ENCODE assay signal across 14 cellular contexts in genomic region chr6:39610229-39610628, GRCh38.
DNase-seq lines count a peak whose midpoint lies in the region; ATAC-seq and TF ChIP-seq lines count a peak whose summit lies in the region.
"Had no signal": no experiment of that assay in that cellular context is flagged by ENCODE, and none has a peak within 500 bp of the region (broad histone marks: within the 10 kb centered on the region; RNA-seq: fewer than 3 reads in every experiment).

No MANE protein-coding gene starts in this region.

- H3K36me3 ChIP-seq in SK-N-MC (ENCODE audit: insufficient read depth, low read length): no peaks in the 10 kb centered on the region
- H3K36me3 ChIP-seq: ascending aorta had no signal

- H3K4me3 ChIP-seq in SK-N-MC: peak overlapping the region; percentile 20; the same call in 1 of the 2 replicates
- H3K4me3 ChIP-seq: ascending aorta had no signal

- DNase-seq in Ammon's horn (ENCODE audit: low spot score) (peak; percentile 29), SK-N-MC (ENCODE audit: low read depth, low spot score) (no peak), foreskin melanocyte (peak; percentile 40), left lobe of liver (ENCODE audit: low spot score) (no peak), NCI-H226 (no peak)
- DNase-seq in activated T-cell treated with anti-CD3 and anti-CD28 coated beads, Interleukin-2, amount 50 U/mL, for 48 hours: no peak
- DNase-seq: activated CD4-positive, alpha-beta T cell treated with anti-CD3 and anti-CD28 coated beads, Interleukin-2, amount 50 U/mL, for 48 hours; H7; NCI-H1048; stimulated activated naive CD4-positive, alpha-beta T cell treated with Interleukin-2 at 50 U/mL for 16 hours had no signal

- peak overlapping the region in 2 of 3 experiments; percentile 19 to 53 for H3K27ac Mint-ChIP-seq in nephron

- H3K27me3 Mint-ChIP-seq in nephron (ENCODE audit: low read depth): no peaks in the 10 kb centered on the region

- TF ChIP-seq CTCF in nephron (IDR thresholded peaks at IDR 0.05; ENCODE audit: unreplicated experiment in 3 of 3): no peak

- no peak overlapping the region for H3K27ac ChIP-seq in SK-N-MC
- H3K27ac ChIP-seq: ascending aorta had no signal

- H3K9me3 Mint-ChIP-seq in nephron: no peaks in the 10 kb centered on the region
- H3K9me3 Mint-ChIP-seq: neural crest cell had no signal

- H3K9me3 ChIP-seq in SK-N-MC (ENCODE audit: low read depth, low read length): no peaks in the 10 kb centered on the region
- H3K9me3 ChIP-seq: ascending aorta had no signal

- peaks cover 40% of the 10 kb centered on the region for H3K4me1 Mint-ChIP-seq in nephron

- ATAC-seq in GM21723 (IDR thresholded peaks at IDR 0.05; ENCODE audit: unreplicated experiment): no peak
- ATAC-seq in left lobe of liver: no peak

- no peaks in the 10 kb centered on the region for H3K36me3 Mint-ChIP-seq in nephron (ENCODE audit: low read depth)

- no peak overlapping the region for H3K9ac ChIP-seq in SK-N-MC (ENCODE audit: insufficient read length)

- H3K4me3 Mint-ChIP-seq in nephron: no peak overlapping the region
- H3K4me3 Mint-ChIP-seq: neural crest cell had no signal

Comparison
In these comparisons a context has a peak if more than half of its experiments do, and no peak if none do; other contexts are left out.
1. DNase-seq: peak in Ammon's horn (single experiment) and foreskin melanocyte (single experiment); none in SK-N-MC (single experiment), activated T-cell treated with anti-CD3 and anti-CD28 coated beads, Interleukin-2, amount 50 U/mL, for 48 hours (0 of 2), left lobe of liver (single experiment) and NCI-H226 (single experiment).